13 cellular contexts compared by ENCODE assay signal in the genomic region with DNA sequence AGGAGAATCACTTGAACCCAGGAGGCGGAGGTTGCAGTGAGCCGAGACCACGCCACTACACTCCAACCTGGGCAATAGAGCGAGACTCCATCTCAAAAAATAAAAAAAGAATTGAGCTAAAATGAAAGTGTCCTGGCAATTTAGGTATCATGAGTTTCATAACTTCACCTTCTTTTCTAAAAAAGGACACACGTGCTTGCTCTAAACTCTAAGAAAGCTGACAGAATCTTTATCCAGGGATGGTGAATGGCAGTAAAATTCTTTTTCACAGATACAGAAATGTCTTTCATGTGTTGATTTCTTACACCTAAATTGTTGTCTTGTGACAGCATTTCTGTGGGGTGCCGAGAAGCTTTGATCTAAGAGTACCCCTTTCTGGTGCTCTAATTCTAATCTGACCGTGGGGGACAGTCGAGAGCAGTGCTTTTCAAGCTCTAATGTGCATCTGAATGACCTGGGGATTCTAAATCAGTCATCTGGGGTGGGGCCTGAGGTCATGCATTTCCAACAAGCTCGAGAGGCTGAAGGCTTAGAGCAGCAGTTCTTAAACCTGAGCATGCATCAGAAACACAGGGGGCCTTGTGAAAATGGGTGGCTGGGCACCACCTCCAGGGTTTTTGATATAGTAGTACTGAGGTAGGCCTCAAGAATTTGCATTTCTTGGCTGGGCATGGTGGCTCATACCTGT. TPM values are rescaled to one million over a fixed set of nuclear protein-coding genes. Genes with fewer than 3 reads are reported as not detected.
DNase-seq lines count a peak whose midpoint lies in the region; ATAC-seq, FAIRE-seq and TF ChIP-seq lines count a peak whose summit lies in the region.
"Had no signal": no experiment of that assay in that cellular context is flagged by ENCODE, and none has a peak within 500 bp of the region (broad histone marks: within the 10 kb centered on the region; RNA-seq: fewer than 3 reads in every experiment).

No MANE protein-coding gene starts in this region.

- H2BK12ac ChIP-seq in H1 (ENCODE audit: low read depth, low read length): no peak overlapping the region
- H2BK12ac ChIP-seq in neuronal stem cell (ENCODE audit: low read length): no peak overlapping the region

- H2BK120ac ChIP-seq in H1 (replicated peaks; ENCODE audit: low read depth, low read length) (no peak overlapping the region), neuronal stem cell (ENCODE audit: low read depth, low read length) (no peak overlapping the region)

- no peak overlapping the region for H4K91ac ChIP-seq in H1 (replicated peaks; ENCODE audit: insufficient read length, low read length)
- H4K91ac ChIP-seq in neuronal stem cell (ENCODE audit: low read depth, low read length, poor library complexity): no peak overlapping the region

- no peak overlapping the region for H2BK20ac ChIP-seq in H1 (ENCODE audit: low read length)

- H3K4me1 ChIP-seq in H1 (replicated peaks in 1 of 4; ENCODE audit: control insufficient read depth in 3 of 4, insufficient read depth in 4 of 4, low read length in 3 of 4) (no peaks in the 10 kb centered on the region), neuronal stem cell (ENCODE audit: control insufficient read depth in 2 of 2, insufficient read depth in 1 of 2, low read depth in 1 of 2, low read length in 2 of 2) (peaks cover 3 to 4% of the 10 kb centered on the region in 2 donors)

- H3K4ac ChIP-seq in H1 (replicated peaks; ENCODE audit: insufficient read length, low read depth, low read length) (no peak overlapping the region), neuronal stem cell (ENCODE audit: low read length) (no peak overlapping the region)

- POLR2A ChIA-PET in H1 (lab: Charles Lee; ENCODE audit: partially characterized antibody): no interaction called here

- H2BK5ac ChIP-seq in H1 (ENCODE audit: low read depth, low read length) (no peak overlapping the region), neuronal stem cell (ENCODE audit: low read length) (no peak overlapping the region)

- peak; percentile 68 for ATAC-seq in GM18502 (IDR thresholded peaks at IDR 0.05; ENCODE audit: poor library complexity, unreplicated experiment)
- peak; percentile 37 for ATAC-seq in GM21447 (IDR thresholded peaks at IDR 0.05; ENCODE audit: unreplicated experiment)
- peak; percentile 47 for ATAC-seq in HG03103 (IDR thresholded peaks at IDR 0.05; ENCODE audit: low read depth, unreplicated experiment)
- ATAC-seq in Right ventricle myocardium inferior: no peak

- H4K20me1 ChIP-seq in H1 (replicated peaks in 1 of 2; ENCODE audit: control insufficient read depth in 1 of 2, insufficient read depth in 2 of 2, low read length in 2 of 2): no peaks in the 10 kb centered on the region

- H3K79me1 ChIP-seq in H1 (ENCODE audit: low read depth, low read length) (no peaks in the 10 kb centered on the region), neuronal stem cell (ENCODE audit: low read depth, low read length) (no peaks in the 10 kb centered on the region)

- H3K27me3 ChIP-seq in H1 (replicated peaks in 1 of 4; ENCODE audit: control insufficient read depth in 3 of 4, extremely low read depth in 1 of 4, insufficient read depth in 3 of 4, low read length in 3 of 4) (peaks cover 12 to 57% (median 38%) of the 10 kb centered on the region in 4 experiments), neuronal stem cell (ENCODE audit: control insufficient read depth in 3 of 3, insufficient read depth in 3 of 3, low read depth in 1 of 3, low read length in 3 of 3) (peaks cover 0 to 4% (median 0%) of the 10 kb centered on the region in 3 experiments)

- H2BK15ac ChIP-seq in H1 (ENCODE audit: low read length) (no peak overlapping the region), neuronal stem cell (ENCODE audit: low read length) (no peak overlapping the region)

- DNase-seq in H1 (ENCODE audit: low read depth in 1 of 2, low spot score in 2 of 2) (peak in 1 of 2 experiments; percentile 17), D341Med (ENCODE audit: low spot score) (no peak), Right ventricle myocardium inferior (ENCODE audit: missing footprints) (no peak), NCI-H2081 (lab: John Stamatoyannopoulos, UW) (no peak), neuronal stem cell (ENCODE audit: low spot score) (no peak)
- DNase-seq: caudate nucleus; CD4-positive, CD25-positive, alpha-beta regulatory T cell; foreskin melanocyte; NCI-H1436; SW 1271 had no signal

- no peak overlapping the region for H3K56ac ChIP-seq in H1 (replicated peaks; ENCODE audit: insufficient read length, low read depth, low read length)

- H3K79me2 ChIP-seq in H1 (ENCODE audit: control insufficient read depth in 1 of 2, insufficient read depth in 2 of 2, low read length in 2 of 2): no peaks in the 10 kb centered on the region

- H3K36me3 ChIP-seq in H1 (ENCODE audit: control insufficient read depth in 2 of 4, insufficient read depth in 4 of 4, low read length in 3 of 4): no peaks in the 10 kb centered on the region
- H3K36me3 ChIP-seq in neuronal stem cell (replicated peaks in 1 of 2; ENCODE audit: control insufficient read depth in 2 of 2, insufficient read depth in 2 of 2, low read length in 2 of 2): no peaks in the 10 kb centered on the region

- no peak overlapping the region for H3K14ac ChIP-seq in H1 (ENCODE audit: insufficient read length)
- no peak overlapping the region for H3K14ac ChIP-seq in neuronal stem cell (ENCODE audit: low read length)

- TF ChIP-seq CTCF in H1 (IDR thresholded peaks at IDR 0.05; ENCODE audit: control extremely low read depth in 1 of 3, insufficient read depth in 1 of 3, low read depth in 1 of 3, low read length in 3 of 3): no peak

- intact Hi-C loops in Right ventricle myocardium inferior (cut with DNase I): no loop called here

- no peak overlapping the region for H4K8ac ChIP-seq in H1 (ENCODE audit: extremely low read depth, insufficient read depth, low read length)
- H4K8ac ChIP-seq in neuronal stem cell (ENCODE audit: low read depth, low read length): no peak overlapping the region

- H2AFZ ChIP-seq in H1 (ENCODE audit: low read length) (no peak overlapping the region), neuronal stem cell (ENCODE audit: low read length) (no peak overlapping the region)

- TF ChIP-seq POLR2A in H1 (IDR thresholded peaks at IDR 0.05; ENCODE audit: control extremely low read depth in 1 of 2, low read depth in 2 of 2, low read length in 2 of 2): no peak

- H3K18ac ChIP-seq in H1 (ENCODE audit: extremely low read depth, low read length): no peak overlapping the region
- no peak overlapping the region for H3K18ac ChIP-seq in neuronal stem cell (ENCODE audit: low read length)

- H3K9me3 ChIP-seq in H1 (ENCODE audit: insufficient read depth in 2 of 2, low read depth in 1 of 2, low read length in 1 of 2) (no peaks in the 10 kb centered on the region), neuronal stem cell (replicated peaks in 1 of 2; ENCODE audit: control insufficient read depth in 2 of 2, insufficient read depth in 1 of 2, low read depth in 1 of 2, low read length in 2 of 2) (no peaks in the 10 kb centered on the region)

- CTCF ChIA-PET in H1 (lab: Charles Lee; ENCODE audit: partially characterized antibody): interaction anchor here (0.7 to 1.3 kb wide), 4 partner anchors 10 to 161 kb away, joined by 3 to 4 read pairs (median 4); no protein-coding TSS in a partner anchor

- WGBS in H1 (ENCODE audit: extremely low coverage in 1 of 2, insufficient coverage in 1 of 2, insufficient read length in 1 of 2, insufficient replicate concordance in 2 of 2, low coverage in 1 of 2, low lambda C conversion rate in 2 of 2, missing lambda C conversion rate in 1 of 2), 2 experiments: 59% methylated on average over 9 of the region's 9 CpGs; no CpG with 5 or more reads in 1 of the 2 experiments
- WGBS in neuronal stem cell (ENCODE audit: extremely low coverage in 2 of 2, insufficient read length in 2 of 2, insufficient replicate concordance in 1 of 2), 2 donors: no CpG with 5 or more reads among the region's 9 CpGs

- H3K9ac ChIP-seq in H1 (replicated peaks in 1 of 4; ENCODE audit: extremely low read depth in 1 of 4, low read depth in 3 of 4, low read length in 3 of 4): no peak overlapping the region
- no peak overlapping the region for H3K9ac ChIP-seq in neuronal stem cell (ENCODE audit: low read depth, low read length, poor library complexity)

- peak; percentile 80 for FAIRE-seq in H1 (lab: Jason Lieb, UNC)

- H3K4me3 ChIP-seq in H1 (ENCODE audit: extremely low read depth in 1 of 4, insufficient read depth in 2 of 4, low read depth in 3 of 4, low read length in 4 of 4) (no peak overlapping the region), neuronal stem cell (ENCODE audit: low read length in 2 of 2) (no peak overlapping the region)

- H2AK5ac ChIP-seq in H1 (ENCODE audit: low read depth, low read length) (no peak overlapping the region), neuronal stem cell (ENCODE audit: low read depth, low read length) (no peak overlapping the region)

- H4K5ac ChIP-seq in H1 (ENCODE audit: insufficient read length, low read depth, low read length): no peak overlapping the region

- TF ChIP-seq RAD21 in H1 (IDR thresholded peaks at IDR 0.05 in 1 of 2, conservative IDR thresholded peaks at IDR 0.05 in 1 of 2; ENCODE audit: low read depth in 2 of 2, low read length in 2 of 2): no peak

- no peak for TF ChIP-seq EP300 in H1 (IDR thresholded peaks at IDR 0.05; ENCODE audit: borderline replicate concordance in 1 of 2, low read depth in 2 of 2, low read length in 2 of 2)

- H3K23ac ChIP-seq in H1 (ENCODE audit: insufficient read length) (no peak overlapping the region), neuronal stem cell (ENCODE audit: low read depth, low read length, poor library complexity) (no peak overlapping the region)

- H3K4me2 ChIP-seq in H1 (ENCODE audit: insufficient read depth in 1 of 2, low read depth in 2 of 2, low read length in 2 of 2) (no peak overlapping the region), neuronal stem cell (ENCODE audit: insufficient read depth, low read length, poor library complexity, severe bottlenecking) (no peak overlapping the region)

- no peak overlapping the region for H3K27ac ChIP-seq in H1 (ENCODE audit: low read depth, low read length)
- H3K27ac ChIP-seq in neuronal stem cell (replicated peaks; ENCODE audit: low read length): no peak overlapping the region

- no peaks in the 10 kb centered on the region for H3K23me2 ChIP-seq in H1 (ENCODE audit: low read depth, low read length)

TF ChIP-seq in H1, 55 proteins besides CTCF, POLR2A, EP300 and RAD21 (continues in another document):
- no peak for TF ChIP-seq BRCA1 (IDR thresholded peaks at IDR 0.05; ENCODE audit: low read depth, low read length)

RNA-seq across cellular contexts. Expression of gene REL, which starts 42.1 kb away (rescaled TPM):
- 6.3 and 7.5 TPM in 2 replicates for total RNA-seq in H1 (2021; fragmentation: NEBNext Ultra II Directional; extraction: Animal tissue kit (Norgen Biotek cat#: 25700))
- 1.5 and 1.6 TPM in 2 replicates for polyA plus RNA-seq in H1 (2011; rRNA removed)
- 1.6 TPM for polyA plus RNA-seq in H1 (2011; cell fraction: cytosol; rRNA removed)
- 2.8 TPM for polyA plus RNA-seq in H1 (2011; cell fraction: nucleus; rRNA removed)
- polyA plus RNA-seq in H1 (2012, experiment 1 of 2): 1.3 to 3.3 TPM (median 2.2 TPM) in 4 replicates
- 0.16 TPM for polyA plus RNA-seq in H1 (2012, experiment 2 of 2)
- polyA plus RNA-seq in H1 (2013, experiment 1 of 2): 3.9 TPM
- 3.5 TPM for polyA plus RNA-seq in H1 (2013, experiment 2 of 2)
- 7.2 and 14.1 TPM in 2 replicates for polyA minus RNA-seq in H1 (2011; rRNA and poly(A)+ RNA removed)
- polyA minus RNA-seq in H1 (2011; cell fraction: cytosol; rRNA and poly(A)+ RNA removed): 5.6 TPM
- polyA minus RNA-seq in H1 (2011; cell fraction: nucleus; rRNA and poly(A)+ RNA removed): 13.2 TPM
- total RNA-seq in Right ventricle myocardium inferior: 5.3 TPM
- 4.8 TPM for polyA plus RNA-seq in neuronal stem cell (2013, experiment 1 of 2)
- polyA plus RNA-seq in neuronal stem cell (2013, experiment 2 of 2): 5.2 TPM
